In the genomic region with DNA sequence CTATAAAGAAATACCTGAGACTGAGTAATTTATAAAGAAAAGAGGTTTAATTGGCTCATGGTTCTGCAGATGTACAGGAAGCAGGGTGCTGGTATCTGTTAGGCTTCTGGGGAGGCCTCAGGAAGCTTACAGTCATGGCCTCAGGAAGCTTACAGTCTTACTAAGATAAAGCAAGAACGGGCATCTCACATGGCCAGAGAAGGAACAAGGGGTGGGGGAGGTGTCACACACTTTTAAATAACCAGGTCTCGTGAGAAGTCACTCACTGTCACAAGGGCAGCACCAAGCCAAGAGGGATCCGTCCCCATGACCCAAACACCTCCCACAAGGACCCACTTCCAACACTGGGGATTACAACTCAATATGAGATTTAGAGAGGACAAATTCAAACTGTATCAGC, we compare ENCODE assay signal across 23 cellular contexts.
"Had no signal": no experiment of that assay in that cellular context is flagged by ENCODE, and none has a peak within 500 bp of the region (broad histone marks: within the 10 kb centered on the region; RNA-seq: fewer than 3 reads in every experiment).

No MANE protein-coding gene starts in this region.

- H3K4me3 ChIP-seq: left ventricle myocardium inferior, lung, mucosa of descending colon, ovary, right atrium auricular region, right lobe of liver, smooth muscle cell, stomach, testis, thyroid gland, transverse colon, upper lobe of left lung had no signal

- H3K36me3 ChIP-seq: left ventricle myocardium inferior, ovary, right atrium auricular region, right lobe of liver, stomach, thyroid gland, transverse colon, upper lobe of left lung had no signal

- H3K27ac ChIP-seq: left ventricle myocardium inferior, ovary, right atrium auricular region, right lobe of liver, stomach, testis, thyroid gland, transverse colon, upper lobe of left lung had no signal

- H3K9me3 ChIP-seq: mucosa of descending colon, ovary, right atrium auricular region, right lobe of liver, testis, thyroid gland, transverse colon, upper lobe of left lung had no signal

- H3K27me3 ChIP-seq: ovary, right atrium auricular region, right lobe of liver, stomach, testis, thyroid gland, transverse colon, upper lobe of left lung had no signal

- FAIRE-seq: islet of Langerhans had no signal

- DNase-seq: hypothalamus; immature natural killer cell; left ventricle myocardium inferior; mesendoderm; midbrain; mucosa of descending colon; naive thymus-derived CD8-positive, alpha-beta T cell; ovary; right lobe of liver; stimulated activated CD4-positive, alpha-beta T cell treated with anti-CD3 and anti-CD28 coated beads, Interleukin-1b, Interleukin-23, amount 100 ng/mL, for 48 hours; stimulated activated CD4-positive, alpha-beta T cell treated with anti-CD3 and anti-CD28 coated beads, Interleukin-2, amount 100 ng/mL, for 48 hours; stimulated activated CD4-positive, alpha-beta T cell treated with anti-CD3 and anti-CD28 coated beads, Interleukin-4, amount 100 ng/mL, for 4 hours; stimulated activated naive B cell treated with anti-CD40 and anti-IgM and Interleukin-4, amounts not matched to agents 10 μg/mL and 1 μg/mL and 100 μg/mL, for 72 hours; stimulated activated naive CD8-positive, alpha-beta T cell treated with anti-CD3 and anti-CD28 coated beads, Interleukin-15, Interleukin-2, amounts not matched to agents 100 U/mL and 50 U/mL, for 24 hours; stomach; testis; thyroid gland; transverse colon; upper lobe of left lung had no signal

- ATAC-seq: mucosa of descending colon; naive thymus-derived CD8-positive, alpha-beta T cell; right lobe of liver; stimulated activated naive B cell treated with anti-CD40 and anti-IgM and Interleukin-4, amounts not matched to agents 10 μg/mL and 1 μg/mL and 100 μg/mL, for 72 hours; stimulated activated naive CD8-positive, alpha-beta T cell treated with anti-CD3 and anti-CD28 coated beads, Interleukin-15, Interleukin-2, amounts not matched to agents 100 U/mL and 50 U/mL, for 24 hours had no signal

- H3K4me1 ChIP-seq: left ventricle myocardium inferior, right atrium auricular region, right lobe of liver, stomach, testis, transverse colon, upper lobe of left lung had no signal
